Comparison of ENCODE assay signal across 1 cellular context in the genomic region with DNA sequence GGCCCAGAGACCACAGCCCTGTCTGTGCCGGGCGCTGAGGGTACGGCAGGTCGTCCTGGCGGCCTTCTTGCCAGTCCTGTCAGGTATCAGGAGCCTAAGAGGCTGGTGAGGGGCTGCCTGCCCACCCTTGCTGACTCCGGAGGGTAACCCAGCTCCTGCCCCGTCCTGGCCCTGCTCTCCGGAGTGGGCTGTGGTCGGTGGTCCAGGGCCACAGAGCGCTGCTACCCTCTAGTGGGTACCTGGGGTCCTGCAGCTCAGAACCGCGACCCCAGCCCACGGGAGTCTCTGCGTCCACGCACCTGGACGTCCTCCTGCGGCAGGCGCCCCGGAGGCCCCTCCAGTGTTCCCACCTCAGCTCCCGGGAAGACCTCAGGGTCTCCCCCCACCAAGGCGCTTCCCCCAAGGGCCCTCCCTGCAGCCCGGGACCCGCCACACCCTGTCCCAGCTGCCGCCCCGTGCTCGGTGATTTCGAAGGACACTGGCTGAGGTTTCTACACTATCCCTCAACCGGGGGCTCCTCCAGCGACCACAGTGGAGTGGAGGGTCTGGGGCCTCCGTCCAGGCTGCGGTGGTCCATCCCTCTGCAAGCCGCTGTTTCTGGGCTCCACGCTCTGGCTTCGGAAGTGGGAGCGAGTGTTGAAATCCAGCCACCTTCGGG.
TF ChIP-seq lines count a peak whose summit lies in the region.

No MANE protein-coding gene starts in this region.

TF ChIP-seq in GM23338, 12 proteins besides CTCF, POLR2A, EP300 and RAD21 (continued from another document):
- no peak for TF ChIP-seq ZNF462 (CRISPR knock-in tag; IDR thresholded peaks at IDR 0.05)
- no peak for TF ChIP-seq POLR2AphosphoS5 (IDR thresholded peaks at IDR 0.05; ENCODE audit: low read depth)
- no peak for TF ChIP-seq STAT1 (IDR thresholded peaks at IDR 0.05; ENCODE audit: unreplicated experiment)
- no peak for TF ChIP-seq ETS1 (IDR thresholded peaks at IDR 0.05)
- TF ChIP-seq NANOG (IDR thresholded peaks at IDR 0.05; ENCODE audit: borderline replicate concordance) = no peak
- TF ChIP-seq ZNF331 (CRISPR knock-in tag; IDR thresholded peaks at IDR 0.05; ENCODE audit: low read depth) = no peak
- no peak for TF ChIP-seq EZH2 (IDR thresholded peaks at IDR 0.05; ENCODE audit: low read depth, unreplicated experiment)
TF ChIP-seq in GM23338: peak in this region for 0.
